ENCODE assay signal across 1 cellular context in the genomic region with DNA sequence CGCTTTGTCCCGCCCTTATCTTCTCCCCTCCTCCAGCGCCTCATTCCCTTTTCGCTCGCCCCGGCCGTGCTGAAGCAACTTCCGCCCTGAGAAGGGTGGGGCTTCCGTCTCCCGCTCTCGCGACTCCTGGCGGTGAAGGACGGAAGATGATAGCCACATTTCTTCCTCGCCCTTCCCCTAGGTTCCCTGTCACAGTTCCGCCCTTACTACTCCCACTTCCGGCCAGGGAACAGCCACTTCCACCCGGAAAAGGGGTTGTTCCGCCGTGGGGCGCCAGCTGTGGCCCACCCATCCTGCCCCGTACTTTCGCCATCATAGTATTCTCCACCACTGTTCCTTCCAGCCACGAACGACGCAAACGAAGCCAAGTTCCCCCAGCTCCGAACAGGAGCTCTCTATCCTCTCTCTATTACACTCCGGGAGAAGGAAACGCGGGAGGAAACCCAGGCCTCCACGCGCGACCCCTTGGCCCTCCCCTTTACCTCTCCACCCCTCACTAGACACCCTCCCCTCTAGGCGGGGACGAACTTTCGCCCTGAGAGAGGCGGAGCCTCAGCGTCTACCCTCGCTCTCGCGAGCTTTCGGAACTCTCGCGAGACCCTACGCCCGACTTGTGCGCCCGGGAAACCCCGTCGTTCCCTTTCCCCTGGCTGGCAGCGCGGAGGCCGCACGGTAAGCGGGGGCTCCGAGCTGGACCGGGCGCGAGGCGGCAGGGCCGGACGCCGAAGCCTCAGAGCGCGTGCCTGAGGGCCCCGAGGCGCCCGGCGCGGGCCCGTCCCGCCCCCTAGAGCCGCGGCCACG.
TF ChIP-seq lines count a peak whose summit lies in the region.

A gene (plus strand): TSS at position 638 of the 801 bp plus-strand sequence. CDS start 520 bp downstream, outside the sequence.

TF ChIP-seq in K562, 482 proteins besides CTCF, POLR2A, EP300 and RAD21 (continued from another document and continues in another):
- TF ChIP-seq, protein P1, sequence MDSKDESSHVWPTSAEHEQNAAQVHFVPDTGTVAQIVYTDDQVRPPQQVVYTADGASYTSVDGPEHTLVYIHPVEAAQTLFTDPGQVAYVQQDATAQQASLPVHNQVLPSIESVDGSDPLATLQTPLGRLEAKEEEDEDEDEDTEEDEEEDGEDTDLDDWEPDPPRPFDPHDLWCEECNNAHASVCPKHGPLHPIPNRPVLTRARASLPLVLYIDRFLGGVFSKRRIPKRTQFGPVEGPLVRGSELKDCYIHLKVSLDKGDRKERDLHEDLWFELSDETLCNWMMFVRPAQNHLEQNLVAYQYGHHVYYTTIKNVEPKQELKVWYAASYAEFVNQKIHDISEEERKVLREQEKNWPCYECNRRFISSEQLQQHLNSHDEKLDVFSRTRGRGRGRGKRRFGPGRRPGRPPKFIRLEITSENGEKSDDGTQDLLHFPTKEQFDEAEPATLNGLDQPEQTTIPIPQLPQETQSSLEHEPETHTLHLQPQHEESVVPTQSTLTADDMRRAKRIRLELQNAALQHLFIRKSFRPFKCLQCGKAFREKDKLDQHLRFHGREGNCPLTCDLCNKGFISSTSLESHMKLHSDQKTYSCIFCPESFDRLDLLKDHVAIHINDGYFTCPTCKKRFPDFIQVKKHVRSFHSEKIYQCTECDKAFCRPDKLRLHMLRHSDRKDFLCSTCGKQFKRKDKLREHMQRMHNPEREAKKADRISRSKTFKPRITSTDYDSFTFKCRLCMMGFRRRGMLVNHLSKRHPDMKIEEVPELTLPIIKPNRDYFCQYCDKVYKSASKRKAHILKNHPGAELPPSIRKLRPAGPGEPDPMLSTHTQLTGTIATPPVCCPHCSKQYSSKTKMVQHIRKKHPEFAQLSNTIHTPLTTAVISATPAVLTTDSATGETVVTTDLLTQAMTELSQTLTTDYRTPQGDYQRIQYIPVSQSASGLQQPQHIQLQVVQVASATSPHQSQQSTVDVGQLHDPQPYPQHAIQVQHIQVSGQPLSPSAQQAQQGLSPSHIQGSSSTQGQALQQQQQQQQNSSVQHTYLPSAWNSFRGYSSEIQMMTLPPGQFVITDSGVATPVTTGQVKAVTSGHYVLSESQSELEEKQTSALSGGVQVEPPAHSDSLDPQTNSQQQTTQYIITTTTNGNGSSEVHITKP (IDR thresholded peaks at IDR 0.05; ENCODE audit: partially characterized antibody), result peak; percentile 95
- TF ChIP-seq PURB (CRISPR knock-in tag; IDR thresholded peaks at IDR 0.05; ENCODE audit: low read depth), result no peak
- TF ChIP-seq, protein P2, sequence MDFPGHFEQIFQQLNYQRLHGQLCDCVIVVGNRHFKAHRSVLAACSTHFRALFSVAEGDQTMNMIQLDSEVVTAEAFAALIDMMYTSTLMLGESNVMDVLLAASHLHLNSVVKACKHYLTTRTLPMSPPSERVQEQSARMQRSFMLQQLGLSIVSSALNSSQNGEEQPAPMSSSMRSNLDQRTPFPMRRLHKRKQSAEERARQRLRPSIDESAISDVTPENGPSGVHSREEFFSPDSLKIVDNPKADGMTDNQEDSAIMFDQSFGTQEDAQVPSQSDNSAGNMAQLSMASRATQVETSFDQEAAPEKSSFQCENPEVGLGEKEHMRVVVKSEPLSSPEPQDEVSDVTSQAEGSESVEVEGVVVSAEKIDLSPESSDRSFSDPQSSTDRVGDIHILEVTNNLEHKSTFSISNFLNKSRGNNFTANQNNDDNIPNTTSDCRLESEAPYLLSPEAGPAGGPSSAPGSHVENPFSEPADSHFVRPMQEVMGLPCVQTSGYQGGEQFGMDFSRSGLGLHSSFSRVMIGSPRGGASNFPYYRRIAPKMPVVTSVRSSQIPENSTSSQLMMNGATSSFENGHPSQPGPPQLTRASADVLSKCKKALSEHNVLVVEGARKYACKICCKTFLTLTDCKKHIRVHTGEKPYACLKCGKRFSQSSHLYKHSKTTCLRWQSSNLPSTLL (IDR thresholded peaks at IDR 0.05), result no peak
- TF ChIP-seq, protein P3, sequence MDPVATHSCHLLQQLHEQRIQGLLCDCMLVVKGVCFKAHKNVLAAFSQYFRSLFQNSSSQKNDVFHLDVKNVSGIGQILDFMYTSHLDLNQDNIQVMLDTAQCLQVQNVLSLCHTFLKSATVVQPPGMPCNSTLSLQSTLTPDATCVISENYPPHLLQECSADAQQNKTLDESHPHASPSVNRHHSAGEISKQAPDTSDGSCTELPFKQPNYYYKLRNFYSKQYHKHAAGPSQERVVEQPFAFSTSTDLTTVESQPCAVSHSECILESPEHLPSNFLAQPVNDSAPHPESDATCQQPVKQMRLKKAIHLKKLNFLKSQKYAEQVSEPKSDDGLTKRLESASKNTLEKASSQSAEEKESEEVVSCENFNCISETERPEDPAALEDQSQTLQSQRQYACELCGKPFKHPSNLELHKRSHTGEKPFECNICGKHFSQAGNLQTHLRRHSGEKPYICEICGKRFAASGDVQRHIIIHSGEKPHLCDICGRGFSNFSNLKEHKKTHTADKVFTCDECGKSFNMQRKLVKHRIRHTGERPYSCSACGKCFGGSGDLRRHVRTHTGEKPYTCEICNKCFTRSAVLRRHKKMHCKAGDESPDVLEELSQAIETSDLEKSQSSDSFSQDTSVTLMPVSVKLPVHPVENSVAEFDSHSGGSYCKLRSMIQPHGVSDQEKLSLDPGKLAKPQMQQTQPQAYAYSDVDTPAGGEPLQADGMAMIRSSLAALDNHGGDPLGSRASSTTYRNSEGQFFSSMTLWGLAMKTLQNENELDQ (CRISPR knock-in tag; IDR thresholded peaks at IDR 0.05; ENCODE audit: borderline replicate concordance), result no peak
- no peak for TF ChIP-seq ARID2 (IDR thresholded peaks at IDR 0.05)
- peak; percentile 87 for TF ChIP-seq SIN3B (IDR thresholded peaks at IDR 0.05; ENCODE audit: low read depth)
- 0 out of 2 replicates have a peak, but pooled peaks have one; percentile 5 for TF ChIP-seq ERF (CRISPR knock-in tag; IDR thresholded peaks at IDR 0.05)
- TF ChIP-seq, protein P4, sequence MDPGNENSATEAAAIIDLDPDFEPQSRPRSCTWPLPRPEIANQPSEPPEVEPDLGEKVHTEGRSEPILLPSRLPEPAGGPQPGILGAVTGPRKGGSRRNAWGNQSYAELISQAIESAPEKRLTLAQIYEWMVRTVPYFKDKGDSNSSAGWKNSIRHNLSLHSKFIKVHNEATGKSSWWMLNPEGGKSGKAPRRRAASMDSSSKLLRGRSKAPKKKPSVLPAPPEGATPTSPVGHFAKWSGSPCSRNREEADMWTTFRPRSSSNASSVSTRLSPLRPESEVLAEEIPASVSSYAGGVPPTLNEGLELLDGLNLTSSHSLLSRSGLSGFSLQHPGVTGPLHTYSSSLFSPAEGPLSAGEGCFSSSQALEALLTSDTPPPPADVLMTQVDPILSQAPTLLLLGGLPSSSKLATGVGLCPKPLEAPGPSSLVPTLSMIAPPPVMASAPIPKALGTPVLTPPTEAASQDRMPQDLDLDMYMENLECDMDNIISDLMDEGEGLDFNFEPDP (CRISPR knock-in tag; IDR thresholded peaks at IDR 0.05), result no peak
- TF ChIP-seq NCOA4 (IDR thresholded peaks at IDR 0.05; ENCODE audit: partially characterized antibody), result no peak
- TF ChIP-seq ZNF695 (CRISPR knock-in tag; IDR thresholded peaks at IDR 0.05), result no peak
- TF ChIP-seq, protein P5, sequence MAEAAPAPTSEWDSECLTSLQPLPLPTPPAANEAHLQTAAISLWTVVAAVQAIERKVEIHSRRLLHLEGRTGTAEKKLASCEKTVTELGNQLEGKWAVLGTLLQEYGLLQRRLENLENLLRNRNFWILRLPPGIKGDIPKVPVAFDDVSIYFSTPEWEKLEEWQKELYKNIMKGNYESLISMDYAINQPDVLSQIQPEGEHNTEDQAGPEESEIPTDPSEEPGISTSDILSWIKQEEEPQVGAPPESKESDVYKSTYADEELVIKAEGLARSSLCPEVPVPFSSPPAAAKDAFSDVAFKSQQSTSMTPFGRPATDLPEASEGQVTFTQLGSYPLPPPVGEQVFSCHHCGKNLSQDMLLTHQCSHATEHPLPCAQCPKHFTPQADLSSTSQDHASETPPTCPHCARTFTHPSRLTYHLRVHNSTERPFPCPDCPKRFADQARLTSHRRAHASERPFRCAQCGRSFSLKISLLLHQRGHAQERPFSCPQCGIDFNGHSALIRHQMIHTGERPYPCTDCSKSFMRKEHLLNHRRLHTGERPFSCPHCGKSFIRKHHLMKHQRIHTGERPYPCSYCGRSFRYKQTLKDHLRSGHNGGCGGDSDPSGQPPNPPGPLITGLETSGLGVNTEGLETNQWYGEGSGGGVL (CRISPR knock-in tag; IDR thresholded peaks at IDR 0.05), result no peak
- TF ChIP-seq, protein P6, sequence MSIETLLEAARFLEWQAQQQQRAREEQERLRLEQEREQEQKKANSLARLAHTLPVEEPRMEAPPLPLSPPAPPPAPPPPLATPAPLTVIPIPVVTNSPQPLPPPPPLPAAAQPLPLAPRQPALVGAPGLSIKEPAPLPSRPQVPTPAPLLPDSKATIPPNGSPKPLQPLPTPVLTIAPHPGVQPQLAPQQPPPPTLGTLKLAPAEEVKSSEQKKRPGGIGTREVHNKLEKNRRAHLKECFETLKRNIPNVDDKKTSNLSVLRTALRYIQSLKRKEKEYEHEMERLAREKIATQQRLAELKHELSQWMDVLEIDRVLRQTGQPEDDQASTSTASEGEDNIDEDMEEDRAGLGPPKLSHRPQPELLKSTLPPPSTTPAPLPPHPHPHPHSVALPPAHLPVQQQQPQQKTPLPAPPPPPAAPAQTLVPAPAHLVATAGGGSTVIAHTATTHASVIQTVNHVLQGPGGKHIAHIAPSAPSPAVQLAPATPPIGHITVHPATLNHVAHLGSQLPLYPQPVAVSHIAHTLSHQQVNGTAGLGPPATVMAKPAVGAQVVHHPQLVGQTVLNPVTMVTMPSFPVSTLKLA (conservative IDR thresholded peaks at IDR 0.05), result peak; percentile 78 to 88
- peak in 1 of 2 experiments; percentile 89; a peak in 1 of 4 replicates for TF ChIP-seq KDM4B (IDR thresholded peaks at IDR 0.05; ENCODE audit: borderline replicate concordance in 2 of 2, low read depth in 1 of 2)
- TF ChIP-seq ZNF764 (CRISPR knock-in tag; IDR thresholded peaks at IDR 0.05; ENCODE audit: low read depth), result peak; percentile 98
- TF ChIP-seq RFX7 (CRISPR knock-in tag; IDR thresholded peaks at IDR 0.05), result no peak
- TF ChIP-seq HEY1 (CRISPR knock-in tag; IDR thresholded peaks at IDR 0.05; ENCODE audit: borderline replicate concordance), result no peak
- TF ChIP-seq ZNF586 (CRISPR knock-in tag; conservative IDR thresholded peaks at IDR 0.05), result peak; percentile 83
- TF ChIP-seq NONO (IDR thresholded peaks at IDR 0.05; ENCODE audit: low read depth in 2 of 2, low read length in 1 of 2), result peak; percentile 83 to 94; a peak in 3 of 4 replicates
- TF ChIP-seq ELF4 (CRISPR knock-in tag; IDR thresholded peaks at IDR 0.05), result peak; percentile 86
- TF ChIP-seq HCFC1 (IDR thresholded peaks at IDR 0.05; ENCODE audit: low read depth, low read length), result peak; percentile 95
- no peak for TF ChIP-seq RFX5 (IDR thresholded peaks at IDR 0.05; ENCODE audit: low read depth, low read length)
- no peak for TF ChIP-seq ZNF184 (CRISPR knock-in tag; IDR thresholded peaks at IDR 0.05)
- TF ChIP-seq, protein P7, sequence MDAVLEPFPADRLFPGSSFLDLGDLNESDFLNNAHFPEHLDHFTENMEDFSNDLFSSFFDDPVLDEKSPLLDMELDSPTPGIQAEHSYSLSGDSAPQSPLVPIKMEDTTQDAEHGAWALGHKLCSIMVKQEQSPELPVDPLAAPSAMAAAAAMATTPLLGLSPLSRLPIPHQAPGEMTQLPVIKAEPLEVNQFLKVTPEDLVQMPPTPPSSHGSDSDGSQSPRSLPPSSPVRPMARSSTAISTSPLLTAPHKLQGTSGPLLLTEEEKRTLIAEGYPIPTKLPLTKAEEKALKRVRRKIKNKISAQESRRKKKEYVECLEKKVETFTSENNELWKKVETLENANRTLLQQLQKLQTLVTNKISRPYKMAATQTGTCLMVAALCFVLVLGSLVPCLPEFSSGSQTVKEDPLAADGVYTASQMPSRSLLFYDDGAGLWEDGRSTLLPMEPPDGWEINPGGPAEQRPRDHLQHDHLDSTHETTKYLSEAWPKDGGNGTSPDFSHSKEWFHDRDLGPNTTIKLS (IDR thresholded peaks at IDR 0.05; ENCODE audit: borderline replicate concordance, low read depth), result peak; percentile 96
- TF ChIP-seq, protein P8, sequence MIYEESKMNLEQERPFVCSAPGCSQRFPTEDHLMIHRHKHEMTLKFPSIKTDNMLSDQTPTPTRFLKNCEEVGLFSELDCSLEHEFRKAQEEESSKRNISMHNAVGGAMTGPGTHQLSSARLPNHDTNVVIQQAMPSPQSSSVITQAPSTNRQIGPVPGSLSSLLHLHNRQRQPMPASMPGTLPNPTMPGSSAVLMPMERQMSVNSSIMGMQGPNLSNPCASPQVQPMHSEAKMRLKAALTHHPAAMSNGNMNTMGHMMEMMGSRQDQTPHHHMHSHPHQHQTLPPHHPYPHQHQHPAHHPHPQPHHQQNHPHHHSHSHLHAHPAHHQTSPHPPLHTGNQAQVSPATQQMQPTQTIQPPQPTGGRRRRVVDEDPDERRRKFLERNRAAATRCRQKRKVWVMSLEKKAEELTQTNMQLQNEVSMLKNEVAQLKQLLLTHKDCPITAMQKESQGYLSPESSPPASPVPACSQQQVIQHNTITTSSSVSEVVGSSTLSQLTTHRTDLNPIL (CRISPR knock-in tag; IDR thresholded peaks at IDR 0.05), result no peak
- no peak; the same call in 1 of the 2 replicates for TF ChIP-seq CC2D1A (IDR thresholded peaks at IDR 0.05)
- TF ChIP-seq ZNF507 (tag; conservative IDR thresholded peaks at IDR 0.05), result no peak
- TF ChIP-seq NRF1 (conservative IDR thresholded peaks at IDR 0.05 in 1 of 2, IDR thresholded peaks at IDR 0.05 in 1 of 2), result peak; percentile 31 to 47
- peak; percentile 67; the same call in 1 of the 2 replicates for TF ChIP-seq LEF1 (IDR thresholded peaks at IDR 0.05)
- TF ChIP-seq SP2 (IDR thresholded peaks at IDR 0.05; ENCODE audit: extremely low read depth, low read depth, low read length, poor library complexity, severe bottlenecking), result peak; percentile 23
- no peak for TF ChIP-seq SMARCB1 (IDR thresholded peaks at IDR 0.05; ENCODE audit: insufficient read length, low read depth)
- TF ChIP-seq, protein P9, sequence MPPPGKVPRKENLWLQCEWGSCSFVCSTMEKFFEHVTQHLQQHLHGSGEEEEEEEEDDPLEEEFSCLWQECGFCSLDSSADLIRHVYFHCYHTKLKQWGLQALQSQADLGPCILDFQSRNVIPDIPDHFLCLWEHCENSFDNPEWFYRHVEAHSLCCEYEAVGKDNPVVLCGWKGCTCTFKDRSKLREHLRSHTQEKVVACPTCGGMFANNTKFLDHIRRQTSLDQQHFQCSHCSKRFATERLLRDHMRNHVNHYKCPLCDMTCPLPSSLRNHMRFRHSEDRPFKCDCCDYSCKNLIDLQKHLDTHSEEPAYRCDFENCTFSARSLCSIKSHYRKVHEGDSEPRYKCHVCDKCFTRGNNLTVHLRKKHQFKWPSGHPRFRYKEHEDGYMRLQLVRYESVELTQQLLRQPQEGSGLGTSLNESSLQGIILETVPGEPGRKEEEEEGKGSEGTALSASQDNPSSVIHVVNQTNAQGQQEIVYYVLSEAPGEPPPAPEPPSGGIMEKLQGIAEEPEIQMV (tag; conservative IDR thresholded peaks at IDR 0.05; ENCODE audit: low read depth), result no peak
